ENCODE assay signal across 13 cellular contexts in the genomic region with DNA sequence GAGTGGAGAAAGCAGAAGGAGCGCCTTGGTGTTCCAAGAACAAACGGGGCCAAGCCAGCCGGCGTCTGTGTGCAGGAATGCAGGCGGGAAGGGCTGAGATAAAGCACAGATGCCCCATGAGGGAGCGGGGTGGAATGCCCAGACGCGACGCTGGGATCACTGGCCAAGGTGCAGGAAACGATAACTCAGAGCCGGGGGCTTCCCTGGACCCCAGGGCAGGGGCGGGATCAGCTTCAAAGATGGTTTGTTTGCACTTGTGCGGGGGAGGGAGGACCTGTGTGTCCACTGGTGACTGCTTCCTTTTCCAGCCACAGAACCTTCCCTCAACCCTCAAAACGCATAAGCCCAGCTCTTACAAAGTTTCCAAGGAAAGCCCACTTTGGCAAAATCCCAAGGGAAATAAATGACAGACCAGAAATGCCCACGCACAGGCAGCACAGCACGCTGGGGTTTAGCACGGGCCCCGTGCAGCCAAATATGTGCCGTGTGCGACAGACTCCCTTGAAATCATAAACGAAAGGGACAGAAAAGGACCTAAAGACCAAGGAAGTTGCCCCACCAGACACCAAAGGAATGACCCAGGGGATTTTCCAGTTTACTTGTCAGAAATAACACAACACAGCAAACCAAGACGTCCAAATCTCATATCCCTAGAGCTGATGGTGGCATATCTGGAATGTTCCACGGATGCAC.
A peak's percentile ranks its signal among the peaks of the same experiment; 100 is the strongest.
DNase-seq lines count a peak whose midpoint lies in the region; ATAC-seq and TF ChIP-seq lines count a peak whose summit lies in the region.
"Had no signal": no experiment of that assay in that cellular context is flagged by ENCODE, and none has a peak within 500 bp of the region (broad histone marks: within the 10 kb centered on the region; RNA-seq: fewer than 3 reads in every experiment).

No MANE protein-coding gene starts in this region.

- H3K9me3 Mint-ChIP-seq in nephron progenitor cell, result no peaks in the 10 kb centered on the region

- TF ChIP-seq CTCF in fibroblast of the aortic adventitia (IDR thresholded peaks at IDR 0.05; ENCODE audit: insufficient read depth, low read length) (no peak), nephron progenitor cell (IDR thresholded peaks at IDR 0.05) (no peak)

- intact Hi-C loops in Right ventricle myocardium inferior (cut with DNase I) (no loop called here), cardiac septum (cut with DNase I) (no loop called here)

- DNase-seq in Right ventricle myocardium inferior (ENCODE audit: missing footprints) (no peak), cardiac septum (ENCODE audit: low spot score) (no peak), fibroblast of the aortic adventitia (ENCODE audit: low read depth) (peak; percentile 78), nephron progenitor cell (peak; percentile 54), A172 (ENCODE audit: low spot score) (no peak), cerebellum (ENCODE audit: low spot score) (no peak), caudate nucleus (lab: John Stamatoyannopoulos, UW) (no peak)
- DNase-seq: activated T-cell treated with anti-CD3 and anti-CD28 coated beads for 4 hours, KBM-7, NCI-H510A, T-helper 1 cell had no signal

- H3K27me3 Mint-ChIP-seq in nephron progenitor cell (ENCODE audit: low read depth, poor library complexity), result peaks cover 7% of the 10 kb centered on the region

- peak overlapping the region; percentile 54 for H3K4me3 Mint-ChIP-seq in nephron progenitor cell

- H3K4me3 ChIP-seq in fibroblast of the aortic adventitia (ENCODE audit: low read depth, low read length), result no peak overlapping the region
- H3K4me3 ChIP-seq: dorsolateral prefrontal cortex had no signal

- H3K4me1 Mint-ChIP-seq in nephron progenitor cell, result peaks cover 84% of the 10 kb centered on the region

- no peaks in the 10 kb centered on the region for H3K36me3 Mint-ChIP-seq in nephron progenitor cell (ENCODE audit: low read depth)

- H3K27ac Mint-ChIP-seq in nephron progenitor cell, result peak overlapping the region; percentile 18

- no peak overlapping the region for H3K27ac ChIP-seq in caudate nucleus (ENCODE audit: low read depth, low read length)
- H3K27ac ChIP-seq: dorsolateral prefrontal cortex had no signal

- ATAC-seq in Right ventricle myocardium inferior, result peak; percentile 71
- ATAC-seq in HG03196 (IDR thresholded peaks at IDR 0.05; ENCODE audit: unreplicated experiment), result no peak

Comparison
In these comparisons a context has a peak if more than half of its experiments do, and no peak if none do; other contexts are left out.
1. DNase-seq: peak in fibroblast of the aortic adventitia (single experiment) and nephron progenitor cell (single experiment); none in Right ventricle myocardium inferior (single experiment), cardiac septum (single experiment), A172 (single experiment), cerebellum (single experiment) and caudate nucleus (0 of 61).